Comparison of ENCODE assay signal across 12 cellular contexts in the genomic region with DNA sequence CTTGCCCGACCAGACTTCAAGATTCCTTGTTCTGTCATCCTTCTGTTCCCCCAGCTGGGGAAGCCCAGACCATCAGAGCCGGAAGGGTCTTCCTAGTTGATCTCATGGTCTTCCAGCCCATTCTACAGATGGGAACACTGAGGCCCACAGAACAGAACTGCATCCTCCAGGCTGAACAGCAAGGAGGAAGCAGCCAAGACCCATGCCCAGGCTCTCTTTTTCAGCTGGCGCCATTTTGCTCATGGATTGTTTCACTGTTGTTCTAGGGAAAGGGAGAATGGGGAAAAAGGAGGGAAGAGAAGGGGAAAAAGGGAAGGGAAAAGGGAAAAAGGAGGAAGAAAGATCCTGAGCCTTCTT.
"Had no signal": no experiment of that assay in that cellular context is flagged by ENCODE, and none has a peak within 500 bp of the region (broad histone marks: within the 10 kb centered on the region; RNA-seq: fewer than 3 reads in every experiment).

No MANE protein-coding gene starts in this region.

- H2AFZ ChIP-seq: parathyroid adenoma had no signal

- H3K4me3 ChIP-seq: psoas muscle, smooth muscle cell, testis, transverse colon had no signal

- H3K4me3 Mint-ChIP-seq: activated CD4-positive, alpha-beta T cell treated with anti-CD3 and anti-CD28 coated beads for 36 hours; mesothelial cell of epicardium; neural crest cell had no signal

- H3K4me2 ChIP-seq: smooth muscle cell had no signal

- H3K36me3 Mint-ChIP-seq: mesothelial cell of epicardium, naive B cell had no signal

- H3K27ac ChIP-seq: parathyroid adenoma, psoas muscle, testis, transverse colon had no signal

- H3K27me3 ChIP-seq: testis, transverse colon had no signal

- H3K4me1 Mint-ChIP-seq: activated CD4-positive, alpha-beta T cell treated with anti-CD3 and anti-CD28 coated beads for 36 hours; mesothelial cell of epicardium had no signal

- DNase-seq: activated gamma-delta T cell, amniotic stem cell, occipital lobe had no signal

- H3K4me1 ChIP-seq: parathyroid adenoma, psoas muscle, testis, transverse colon had no signal

- H3K36me3 ChIP-seq: transverse colon had no signal

- H3K79me2 ChIP-seq: parathyroid adenoma had no signal

- H3K9me3 Mint-ChIP-seq: mesothelial cell of epicardium, neural crest cell had no signal

- H3K9ac ChIP-seq: parathyroid adenoma had no signal

- H3K27ac Mint-ChIP-seq: activated CD4-positive, alpha-beta T cell treated with anti-CD3 and anti-CD28 coated beads for 36 hours; mesothelial cell of epicardium had no signal

- H3K9me3 ChIP-seq: psoas muscle, testis had no signal
